ENCODE assay signal across 8 cellular contexts in the genomic region with DNA sequence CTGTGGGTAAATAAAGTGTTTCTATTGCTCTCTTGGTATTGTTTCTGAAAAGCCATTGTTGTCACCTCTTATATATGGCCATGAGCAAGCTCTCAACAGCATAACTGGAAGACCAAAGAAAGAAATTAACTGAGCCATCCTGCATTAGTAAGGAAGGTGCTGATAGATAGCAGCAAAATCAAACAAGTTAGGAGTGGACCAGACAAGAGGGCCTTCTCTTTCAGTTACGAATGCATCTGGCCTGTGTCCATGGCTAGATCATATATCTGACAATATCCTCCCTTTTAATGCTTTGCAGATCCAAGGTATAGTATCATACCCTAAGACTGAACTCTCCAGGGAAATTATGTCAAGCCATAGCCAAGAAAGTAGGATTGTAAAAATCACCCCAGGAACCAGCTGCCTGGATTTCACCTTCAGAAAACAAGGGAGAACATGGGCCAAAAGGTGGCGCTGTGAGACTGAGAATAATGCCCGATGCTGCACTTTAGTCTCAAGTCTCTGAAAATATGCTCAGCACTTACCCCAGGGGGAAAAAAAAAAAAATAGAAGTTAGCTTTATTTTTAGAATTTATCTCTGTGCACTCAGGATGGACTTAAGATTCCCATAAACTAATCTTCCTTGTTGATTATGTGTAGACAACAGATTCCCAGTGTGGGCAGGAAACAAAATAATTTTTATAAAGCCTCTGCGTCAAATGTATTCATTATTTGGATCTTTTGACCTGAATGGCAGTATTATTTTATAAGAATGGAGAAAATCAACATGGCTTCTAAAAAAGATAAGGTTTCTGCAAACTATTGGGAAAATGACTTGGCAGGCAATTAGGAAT.
DNase-seq lines count a peak whose midpoint lies in the region; ATAC-seq, FAIRE-seq and TF ChIP-seq lines count a peak whose summit lies in the region.

No MANE protein-coding gene starts in this region.

- no peak overlapping the region for H3K27ac Mint-ChIP-seq in natural killer cell
- H3K27ac Mint-ChIP-seq in stimulated activated naive B cell treated with anti-CD40 and anti-IgM and Interleukin-4, amounts not matched to agents 10 μg/mL and 1 μg/mL and 100 μg/mL, for 72 hours, result no peak overlapping the region

- peaks cover 8 to 11% of the 10 kb centered on the region in 2 donors for H3K4me1 Mint-ChIP-seq in natural killer cell
- peaks cover 3 to 4% of the 10 kb centered on the region in 2 donors for H3K4me1 Mint-ChIP-seq in stimulated activated naive B cell treated with anti-CD40 and anti-IgM and Interleukin-4, amounts not matched to agents 10 μg/mL and 1 μg/mL and 100 μg/mL, for 72 hours

- H3K79me2 ChIP-seq in OCI-LY3 (ENCODE audit: low read length), result no peaks in the 10 kb centered on the region

- H3K9ac ChIP-seq in OCI-LY3 (ENCODE audit: low read length), result no peak overlapping the region

- CTCF ChIA-PET in A549 (lab: Yijun Ruan, JAX), result interaction anchor here (0.6 to 10.2 kb wide), 44 partner anchors 9 to 787 kb away, joined by 3 to 156 read pairs (median 4); no protein-coding TSS in a partner anchor

- H3K27ac ChIP-seq in A549, result peak overlapping the region; percentile 6 to 52; a peak in 2 of 6 replicates
- no peak overlapping the region for H3K27ac ChIP-seq in OCI-LY3 (ENCODE audit: low read length)
- no peak overlapping the region for H3K27ac ChIP-seq in esophagus muscularis mucosa (replicated peaks in 1 of 4)

- H3K4me3 Mint-ChIP-seq in natural killer cell, result no peak overlapping the region
- no peak overlapping the region for H3K4me3 Mint-ChIP-seq in stimulated activated naive B cell treated with anti-CD40 and anti-IgM and Interleukin-4, amounts not matched to agents 10 μg/mL and 1 μg/mL and 100 μg/mL, for 72 hours

- H3K9me3 Mint-ChIP-seq in natural killer cell, result no peaks in the 10 kb centered on the region
- no peaks in the 10 kb centered on the region for H3K9me3 Mint-ChIP-seq in stimulated activated naive B cell treated with anti-CD40 and anti-IgM and Interleukin-4, amounts not matched to agents 10 μg/mL and 1 μg/mL and 100 μg/mL, for 72 hours

- H3K4me3 ChIP-seq in A549 (no peak overlapping the region), OCI-LY3 (ENCODE audit: low read length) (no peak overlapping the region), esophagus muscularis mucosa (no peak overlapping the region)

- no peaks in the 10 kb centered on the region for H3K36me3 Mint-ChIP-seq in natural killer cell
- H3K36me3 Mint-ChIP-seq in stimulated activated naive B cell treated with anti-CD40 and anti-IgM and Interleukin-4, amounts not matched to agents 10 μg/mL and 1 μg/mL and 100 μg/mL, for 72 hours, result no peaks in the 10 kb centered on the region

- TF ChIP-seq CTCF in A549 (IDR thresholded peaks at IDR 0.05) (peak; percentile 81), OCI-LY3 (IDR thresholded peaks at IDR 0.05; ENCODE audit: low read depth, low read length) (peak; percentile 84), esophagus muscularis mucosa (IDR thresholded peaks at IDR 0.05) (peak; percentile 77 to 78 (median 77)), natural killer cell (IDR thresholded peaks at IDR 0.05) (peak; percentile 97)

- peaks cover 22% of the 10 kb centered on the region for H3K4me1 ChIP-seq in A549
- no peaks in the 10 kb centered on the region for H3K4me1 ChIP-seq in OCI-LY3 (ENCODE audit: low read length)
- H3K4me1 ChIP-seq in esophagus muscularis mucosa, result peaks cover 0 to 6% (median 2%) of the 10 kb centered on the region in 4 donors

- ATAC-seq in A549 (peak; percentile 64 to 92; a peak in 5 of 6 replicates), GM18520 (IDR thresholded peaks at IDR 0.05; ENCODE audit: unreplicated experiment) (peak; percentile 58), natural killer cell (peak; percentile 85 to 94 (median 88))
- peak; percentile 77 to 86 for ATAC-seq in stimulated activated naive B cell treated with anti-CD40 and anti-IgM and Interleukin-4, amounts not matched to agents 10 μg/mL and 1 μg/mL and 100 μg/mL, for 72 hours (replicated peaks)

- TF ChIP-seq RAD21 in A549 (conservative IDR thresholded peaks at IDR 0.05 in 1 of 2, IDR thresholded peaks at IDR 0.05 in 1 of 2), result peak; percentile 91 to 93

- peaks cover 0 to 3% of the 10 kb centered on the region in 2 donors for H3K27me3 Mint-ChIP-seq in natural killer cell (ENCODE audit: low read depth in 2 of 2)
- peaks cover 10 to 13% of the 10 kb centered on the region in 2 donors for H3K27me3 Mint-ChIP-seq in stimulated activated naive B cell treated with anti-CD40 and anti-IgM and Interleukin-4, amounts not matched to agents 10 μg/mL and 1 μg/mL and 100 μg/mL, for 72 hours

- TF ChIP-seq POLR2A in A549 (IDR thresholded peaks at IDR 0.05; ENCODE audit: low read length), result no peak
- no peak for TF ChIP-seq POLR2A in esophagus muscularis mucosa (IDR thresholded peaks at IDR 0.05; ENCODE audit: low read depth)

- WGBS in A549 (ENCODE audit: missing lambda C conversion rate), result 48% methylated on average over 4 of the region's 4 CpGs
- 40% methylated on average over 4 of the region's 4 CpGs for WGBS in esophagus muscularis mucosa

- TF ChIP-seq EP300 in A549 (IDR thresholded peaks at IDR 0.05) (no peak), esophagus muscularis mucosa (IDR thresholded peaks at IDR 0.05) (no peak)

- H2AFZ ChIP-seq in OCI-LY3 (ENCODE audit: low read depth, low read length), result no peak overlapping the region

- H3K4me2 ChIP-seq in A549 (no peak overlapping the region), OCI-LY3 (ENCODE audit: low read length) (no peak overlapping the region)

- peak; percentile 65 to 74 for DNase-seq in A549 (ENCODE audit: low read depth in 1 of 2, low spot score in 1 of 2)
- DNase-seq in HTR-8/SVneo (ENCODE audit: insufficient read length, low spot score), result peak; percentile 60
- DNase-seq in activated T-cell treated with anti-CD3 and anti-CD28 coated beads for 24 hours (ENCODE audit: low read depth), result peak; percentile 83
- DNase-seq in esophagus muscularis mucosa (ENCODE audit: extremely low spot score), result peak; percentile 94
- DNase-seq in natural killer cell, result peak; percentile 81
- peak; percentile 60 for DNase-seq in stimulated activated naive B cell treated with anti-CD40 and anti-IgM and Interleukin-4, amounts not matched to agents 10 μg/mL and 1 μg/mL and 100 μg/mL, for 72 hours

- H3K9me3 ChIP-seq in A549, result no peaks in the 10 kb centered on the region
- H3K9me3 ChIP-seq in OCI-LY3 (ENCODE audit: insufficient read depth, low read length), result no peaks in the 10 kb centered on the region
- no peaks in the 10 kb centered on the region for H3K9me3 ChIP-seq in esophagus muscularis mucosa

- H3K27me3 ChIP-seq in OCI-LY3 (ENCODE audit: low read depth, low read length) (peaks cover 21% of the 10 kb centered on the region), esophagus muscularis mucosa (no peaks in the 10 kb centered on the region)

- POLR2A ChIA-PET in A549 (lab: Yijun Ruan, JAX), result no interaction called here

- no peaks in the 10 kb centered on the region for H3K36me3 ChIP-seq in OCI-LY3 (replicated peaks; ENCODE audit: low read depth, low read length)
- H3K36me3 ChIP-seq in esophagus muscularis mucosa, result no peaks in the 10 kb centered on the region

- FAIRE-seq in A549 (lab: Jason Lieb, UNC) (peak; percentile 7), HTR-8/SVneo (lab: Jason Lieb, UNC) (no peak)

- intact Hi-C loops in esophagus muscularis mucosa (cut with DNase I), result loop anchor here (1.0 to 5.0 kb wide), 3 partner anchors 119 to 660 kb away; no protein-coding TSS in a partner anchor
- intact Hi-C loops in natural killer cell (cut with micrococcal nuclease), result loop anchor here (1.0 to 5.0 kb wide), 7 partner anchors 141 to 784 kb away; no protein-coding TSS in a partner anchor

- no peaks in the 10 kb centered on the region for H4K20me1 ChIP-seq in OCI-LY3 (ENCODE audit: insufficient read depth, low read length)

TF ChIP-seq in A549, 52 proteins besides CTCF, POLR2A, EP300 and RAD21:
- TF ChIP-seq NR3C1 (IDR thresholded peaks at IDR 0.05) (no peak), SMC3 (IDR thresholded peaks at IDR 0.05) (peak; percentile 86), HOXB5 (CRISPR knock-in tag; IDR thresholded peaks at IDR 0.05) (no peak)
- TF ChIP-seq, protein P1, sequence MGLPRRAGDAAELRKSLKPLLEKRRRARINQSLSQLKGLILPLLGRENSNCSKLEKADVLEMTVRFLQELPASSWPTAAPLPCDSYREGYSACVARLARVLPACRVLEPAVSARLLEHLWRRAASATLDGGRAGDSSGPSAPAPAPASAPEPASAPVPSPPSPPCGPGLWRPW (IDR thresholded peaks at IDR 0.05), result no peak
- TF ChIP-seq, protein P2, sequence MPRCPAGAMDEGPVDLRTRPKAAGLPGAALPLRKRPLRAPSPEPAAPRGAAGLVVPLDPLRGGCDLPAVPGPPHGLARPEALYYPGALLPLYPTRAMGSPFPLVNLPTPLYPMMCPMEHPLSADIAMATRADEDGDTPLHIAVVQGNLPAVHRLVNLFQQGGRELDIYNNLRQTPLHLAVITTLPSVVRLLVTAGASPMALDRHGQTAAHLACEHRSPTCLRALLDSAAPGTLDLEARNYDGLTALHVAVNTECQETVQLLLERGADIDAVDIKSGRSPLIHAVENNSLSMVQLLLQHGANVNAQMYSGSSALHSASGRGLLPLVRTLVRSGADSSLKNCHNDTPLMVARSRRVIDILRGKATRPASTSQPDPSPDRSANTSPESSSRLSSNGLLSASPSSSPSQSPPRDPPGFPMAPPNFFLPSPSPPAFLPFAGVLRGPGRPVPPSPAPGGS (IDR thresholded peaks at IDR 0.05), result no peak

Comparison
In these comparisons a context has a peak if more than half of its experiments do, and no peak if none do; other contexts are left out.
1. H3K27ac ChIP-seq: peak in A549 (2 of 2); none in OCI-LY3 (single experiment) and esophagus muscularis mucosa (0 of 4).
2. Peak in every context shown above with its lines, with median percentiles within 50 percentile points of each other: ATAC-seq, DNase-seq and CTCF ChIP-seq.